ENCODE assay signal across 21 cellular contexts in the genomic region with DNA sequence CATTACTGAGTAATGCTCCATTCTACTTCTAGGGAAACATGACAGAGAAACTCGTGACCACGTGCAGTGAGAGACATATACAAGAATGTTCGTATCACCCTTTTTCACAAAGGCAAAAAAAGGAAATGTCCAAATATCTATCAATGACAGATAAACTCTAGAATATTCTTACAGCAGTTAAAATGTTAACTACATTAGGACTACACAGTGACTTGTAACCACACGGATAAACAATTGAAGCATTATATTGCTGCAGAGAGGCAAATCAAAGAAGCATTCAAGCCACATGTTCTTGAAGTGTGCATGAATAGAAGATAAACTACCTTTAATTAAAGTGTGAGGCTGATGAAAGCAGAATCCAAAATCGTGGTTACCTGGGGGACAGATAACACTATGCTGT.
"Had no signal": no experiment of that assay in that cellular context is flagged by ENCODE, and none has a peak within 500 bp of the region (broad histone marks: within the 10 kb centered on the region; RNA-seq: fewer than 3 reads in every experiment).

No MANE protein-coding gene starts in this region.

- H3K9me3 Mint-ChIP-seq: activated T-helper 2 cell treated with anti-CD3 and anti-CD28 coated beads, Interferon-gamma antibody, Interleukin-2, Interleukin-4, amounts not matched to agents 10 μg/mL and 5 μg/mL and 100 μg/mL, durations not matched to agents 14 hours and 24 hours and 36 hours had no signal

- ATAC-seq: activated CD4-positive, alpha-beta T cell treated with anti-CD3 and anti-CD28 coated beads for 36 hours; activated CD8-positive, alpha-beta memory T cell treated with anti-CD3 and anti-CD28 coated beads, Interleukin-2, amount 10 ng/mL, durations not matched to agents 7 days and 5 days; activated CD8-positive, alpha-beta T cell treated with anti-CD3 and anti-CD28 coated beads, Interleukin-2, amount 10 ng/mL, durations not matched to agents 7 days and 5 days; activated naive CD8-positive, alpha-beta T cell treated with anti-CD3 and anti-CD28 coated beads, Interleukin-2, amount 50 U/mL, for 24 hours; foreskin keratinocyte; naive thymus-derived CD8-positive, alpha-beta T cell; pancreas; psoas muscle had no signal

- H3K27me3 Mint-ChIP-seq: activated CD4-positive, alpha-beta T cell treated with anti-CD3 and anti-CD28 coated beads for 36 hours; activated CD8-positive, alpha-beta memory T cell treated with anti-CD3 and anti-CD28 coated beads, Interleukin-2, amount 10 ng/mL, durations not matched to agents 7 days and 5 days; activated naive CD4-positive, alpha-beta T cell treated with anti-CD3 and anti-CD28 coated beads, Interleukin-2, amount 50 U/mL, for 24 hours; activated naive CD8-positive, alpha-beta T cell treated with anti-CD3 and anti-CD28 coated beads, Interleukin-2, amount 50 U/mL, for 24 hours; memory B cell; naive thymus-derived CD8-positive, alpha-beta T cell had no signal

- H3K4me1 Mint-ChIP-seq: activated CD4-positive, alpha-beta T cell treated with anti-CD3 and anti-CD28 coated beads for 36 hours; activated CD8-positive, alpha-beta memory T cell treated with anti-CD3 and anti-CD28 coated beads, Interleukin-2, amount 10 ng/mL, durations not matched to agents 7 days and 5 days; activated naive CD4-positive, alpha-beta T cell treated with anti-CD3 and anti-CD28 coated beads, Interleukin-2, amount 50 U/mL, for 24 hours; activated naive CD8-positive, alpha-beta T cell treated with anti-CD3 and anti-CD28 coated beads, Interleukin-2, amount 50 U/mL, for 24 hours; immature natural killer cell; memory B cell; naive thymus-derived CD8-positive, alpha-beta T cell had no signal

- H3K27ac Mint-ChIP-seq: activated CD4-positive, alpha-beta T cell treated with anti-CD3 and anti-CD28 coated beads for 36 hours; activated CD8-positive, alpha-beta memory T cell treated with anti-CD3 and anti-CD28 coated beads, Interleukin-2, amount 10 ng/mL, durations not matched to agents 7 days and 5 days; activated CD8-positive, alpha-beta T cell treated with anti-CD3 and anti-CD28 coated beads, Interleukin-2, amount 10 ng/mL, durations not matched to agents 7 days and 5 days; activated naive CD4-positive, alpha-beta T cell treated with anti-CD3 and anti-CD28 coated beads, Interleukin-2, amount 50 U/mL, for 24 hours; activated naive CD8-positive, alpha-beta T cell treated with anti-CD3 and anti-CD28 coated beads, Interleukin-2, amount 50 U/mL, for 24 hours; activated T-helper 2 cell treated with anti-CD3 and anti-CD28 coated beads, Interferon-gamma antibody, Interleukin-2, Interleukin-4, amounts not matched to agents 10 μg/mL and 5 μg/mL and 100 μg/mL, durations not matched to agents 14 hours and 24 hours and 36 hours; endodermal cell; immature natural killer cell; memory B cell; naive thymus-derived CD8-positive, alpha-beta T cell had no signal

- H3K4me3 Mint-ChIP-seq: activated CD4-positive, alpha-beta T cell treated with anti-CD3 and anti-CD28 coated beads for 36 hours; activated CD8-positive, alpha-beta memory T cell treated with anti-CD3 and anti-CD28 coated beads, Interleukin-2, amount 10 ng/mL, durations not matched to agents 7 days and 5 days; activated CD8-positive, alpha-beta T cell treated with anti-CD3 and anti-CD28 coated beads, Interleukin-2, amount 10 ng/mL, durations not matched to agents 7 days and 5 days; activated naive CD4-positive, alpha-beta T cell treated with anti-CD3 and anti-CD28 coated beads, Interleukin-2, amount 50 U/mL, for 24 hours; activated naive CD8-positive, alpha-beta T cell treated with anti-CD3 and anti-CD28 coated beads, Interleukin-2, amount 50 U/mL, for 24 hours; endodermal cell; immature natural killer cell; memory B cell; naive thymus-derived CD8-positive, alpha-beta T cell; neural crest cell had no signal

- DNase-seq: activated CD4-positive, alpha-beta T cell treated with anti-CD3 and anti-CD28 coated beads for 36 hours; activated CD4-positive, CD25-positive, alpha-beta regulatory T cell; activated CD8-positive, alpha-beta memory T cell treated with anti-CD3 and anti-CD28 coated beads, Interleukin-2, amount 10 ng/mL, durations not matched to agents 7 days and 5 days; activated CD8-positive, alpha-beta T cell treated with anti-CD3 and anti-CD28 coated beads, Interleukin-2, amount 10 ng/mL, durations not matched to agents 7 days and 5 days; activated naive CD8-positive, alpha-beta T cell treated with anti-CD3 and anti-CD28 coated beads, Interleukin-2, amount 50 U/mL, for 24 hours; activated T-cell treated with anti-CD3 and anti-CD28 coated beads, Interleukin-2, amount 50 U/mL, for 48 hours; central memory CD4-positive, alpha-beta T cell; endodermal cell; foreskin keratinocyte; immature natural killer cell; naive thymus-derived CD8-positive, alpha-beta T cell; pancreas; psoas muscle; spleen; stimulated activated naive CD4-positive, alpha-beta T cell; testis; transverse colon had no signal

- H3K36me3 Mint-ChIP-seq: activated CD8-positive, alpha-beta memory T cell treated with anti-CD3 and anti-CD28 coated beads, Interleukin-2, amount 10 ng/mL, durations not matched to agents 7 days and 5 days; activated naive CD4-positive, alpha-beta T cell treated with anti-CD3 and anti-CD28 coated beads, Interleukin-2, amount 50 U/mL, for 24 hours; immature natural killer cell; memory B cell; naive thymus-derived CD8-positive, alpha-beta T cell had no signal
